ENCODE assay signal across 10 cellular contexts in genomic region chr11:73414977-73415492, GRCh38. TPM values are rescaled to one million over a fixed set of nuclear protein-coding genes. Genes with fewer than 3 reads are reported as not detected.
DNase-seq lines count a peak whose midpoint lies in the region; ATAC-seq and TF ChIP-seq lines count a peak whose summit lies in the region.
"Had no signal": no experiment of that assay in that cellular context is flagged by ENCODE, and none has a peak within 500 bp of the region (broad histone marks: within the 10 kb centered on the region; RNA-seq: fewer than 3 reads in every experiment).

No MANE protein-coding gene starts in this region.

- H3K9me3 ChIP-seq in naive thymus-derived CD4-positive, alpha-beta T cell (ENCODE audit: control insufficient read depth in 2 of 3, low read length in 3 of 3): no peaks in the 10 kb centered on the region
- H3K9me3 ChIP-seq: adrenal gland had no signal

- H3K27ac ChIP-seq in caudate nucleus (ENCODE audit: low read depth, low read length): peak overlapping the region; percentile 76
- H3K27ac ChIP-seq in naive thymus-derived CD4-positive, alpha-beta T cell (ENCODE audit: low read depth, low read length): no peak overlapping the region

- H3K4me3 ChIP-seq in BJ (ENCODE audit: low read depth, low read length): no peak overlapping the region
- H3K4me3 ChIP-seq in naive thymus-derived CD4-positive, alpha-beta T cell (ENCODE audit: low read length): no peak overlapping the region
- H3K4me3 ChIP-seq: adrenal gland had no signal

- H3K4me1 ChIP-seq in naive thymus-derived CD4-positive, alpha-beta T cell (ENCODE audit: control insufficient read depth in 2 of 2, insufficient read depth in 2 of 2, low read length in 2 of 2): no peaks in the 10 kb centered on the region

- no peaks in the 10 kb centered on the region for H3K27me3 Mint-ChIP-seq in naive thymus-derived CD4-positive, alpha-beta T cell
- H3K27me3 Mint-ChIP-seq in activated naive CD4-positive, alpha-beta T cell treated with anti-CD3 and anti-CD28 coated beads, Interleukin-2, amount 10 ng/mL, durations not matched to agents 7 days and 5 days: no peaks in the 10 kb centered on the region

- H3K4me3 Mint-ChIP-seq in naive thymus-derived CD4-positive, alpha-beta T cell: no peak overlapping the region
- no peak overlapping the region for H3K4me3 Mint-ChIP-seq in activated naive CD4-positive, alpha-beta T cell treated with anti-CD3 and anti-CD28 coated beads, Interleukin-2, amount 10 ng/mL, durations not matched to agents 7 days and 5 days

- ATAC-seq in naive thymus-derived CD4-positive, alpha-beta T cell: peak; percentile 43

- no peak for TF ChIP-seq CTCF in BJ (IDR thresholded peaks at IDR 0.05; ENCODE audit: insufficient read depth, low read depth, low read length)

- no peaks in the 10 kb centered on the region for H3K9me3 Mint-ChIP-seq in naive thymus-derived CD4-positive, alpha-beta T cell
- no peaks in the 10 kb centered on the region for H3K9me3 Mint-ChIP-seq in activated naive CD4-positive, alpha-beta T cell treated with anti-CD3 and anti-CD28 coated beads, Interleukin-2, amount 10 ng/mL, durations not matched to agents 7 days and 5 days

- intact Hi-C loops in naive thymus-derived CD4-positive, alpha-beta T cell (cut with micrococcal nuclease): no loop called here

- H3K36me3 ChIP-seq in BJ (ENCODE audit: control insufficient read depth, insufficient read depth, low read length): 0 out of 2 replicates have a peak, but pooled peaks cover 2% of the 10 kb centered on the region
- peaks cover 0 to 34% (median 0%) of the 10 kb centered on the region in 3 experiments for H3K36me3 ChIP-seq in naive thymus-derived CD4-positive, alpha-beta T cell (ENCODE audit: control insufficient read depth in 2 of 3, insufficient read depth in 3 of 3, low read length in 3 of 3)

- POLR2A ChIA-PET in BJ (lab: Charles Lee): interaction anchor here (0.6 kb wide), 1 partner anchor 10 kb away, joined by 3 read pairs; no protein-coding TSS in a partner anchor
- POLR2A ChIA-PET in naive thymus-derived CD4-positive, alpha-beta T cell (lab: Charles Lee): interaction anchor here (0.6 to 0.7 kb wide), 2 partner anchors 61 to 523 kb away, joined by 3 to 4 read pairs; no protein-coding TSS in a partner anchor

- H3K27ac Mint-ChIP-seq in naive thymus-derived CD4-positive, alpha-beta T cell: peak overlapping the region in 6 of 9 donors; percentile 2 to 75 (median 11)
- no peak overlapping the region for H3K27ac Mint-ChIP-seq in activated naive CD4-positive, alpha-beta T cell treated with anti-CD3 and anti-CD28 coated beads, Interleukin-2, amount 10 ng/mL, durations not matched to agents 7 days and 5 days

- DNase-seq in BJ (ENCODE audit: low read depth) (peak; percentile 39), M059J (ENCODE audit: low read depth) (peak; percentile 44), caudate nucleus (lab: John Stamatoyannopoulos, UW) (peak in 3 of 61 donors; percentile 22 to 29 (median 25)), NCI-H1930 (lab: John Stamatoyannopoulos, UW) (no peak), SHP77 (lab: John Stamatoyannopoulos, UW) (no peak), NCI-H187 treated with DMSO at 0.1 percent for 48 hours (lab: John Stamatoyannopoulos, UW) (no peak)
- DNase-seq in naive thymus-derived CD4-positive, alpha-beta T cell: no peak
- no peak for DNase-seq in activated naive CD4-positive, alpha-beta T cell treated with anti-CD3 and anti-CD28 coated beads, Interleukin-2, amount 10 ng/mL, durations not matched to agents 7 days and 5 days
- DNase-seq: adrenal gland; stimulated activated CD4-positive, alpha-beta T cell treated with anti-CD3 and anti-CD28 coated beads, Interleukin-2, amount 100 ng/mL, for 48 hours had no signal

- no peaks in the 10 kb centered on the region for H3K27me3 ChIP-seq in BJ (ENCODE audit: control insufficient read depth, insufficient read depth, low read length)
- H3K27me3 ChIP-seq in naive thymus-derived CD4-positive, alpha-beta T cell (ENCODE audit: control insufficient read depth in 2 of 2, insufficient read depth in 2 of 2, low read length in 2 of 2): no peaks in the 10 kb centered on the region
- H3K27me3 ChIP-seq: adrenal gland had no signal

- H3K36me3 Mint-ChIP-seq in naive thymus-derived CD4-positive, alpha-beta T cell: peaks cover 4 to 31% (median 19%) of the 10 kb centered on the region in 5 donors
- H3K36me3 Mint-ChIP-seq in activated naive CD4-positive, alpha-beta T cell treated with anti-CD3 and anti-CD28 coated beads, Interleukin-2, amount 10 ng/mL, durations not matched to agents 7 days and 5 days: peaks cover 21% of the 10 kb centered on the region

- CTCF ChIA-PET in BJ (lab: Yijun Ruan, JAX): interaction anchor here (0.9 to 2.2 kb wide), 12 partner anchors 8 to 246 kb away, joined by 3 to 14 read pairs (median 4); no protein-coding TSS in a partner anchor
- CTCF ChIA-PET in naive thymus-derived CD4-positive, alpha-beta T cell (lab: Charles Lee): no interaction called here
- CTCF ChIA-PET in activated naive CD4-positive, alpha-beta T cell treated with anti-CD3 and anti-CD28 coated beads, Interleukin-2, amount 10 ng/mL, durations not matched to agents 7 days and 5 days (lab: Charles Lee): interaction anchor here (1.0 to 2.1 kb wide), 6 partner anchors 9 to 245 kb away, joined by 3 to 9 read pairs (median 4); no protein-coding TSS in a partner anchor

- peaks cover 5 to 23% (median 10%) of the 10 kb centered on the region in 7 donors for H3K4me1 Mint-ChIP-seq in naive thymus-derived CD4-positive, alpha-beta T cell
- peaks cover 6% of the 10 kb centered on the region for H3K4me1 Mint-ChIP-seq in activated naive CD4-positive, alpha-beta T cell treated with anti-CD3 and anti-CD28 coated beads, Interleukin-2, amount 10 ng/mL, durations not matched to agents 7 days and 5 days

RNA-seq across cellular contexts. Expression of gene RELT, which starts 38.8 kb away (rescaled TPM):
- polyA plus RNA-seq in BJ (2011; rRNA removed): 2.4 and 3.7 TPM in 2 replicates
- polyA minus RNA-seq in BJ (2011; rRNA and poly(A)+ RNA removed): 2.4 and 2.9 TPM in 2 replicates
- 6.6 and 10.8 TPM in 2 replicates for total RNA-seq in M059J (2014; rRNA removed; shearing (Covaris generic))
- total RNA-seq in naive thymus-derived CD4-positive, alpha-beta T cell: 100 to 1,000 TPM in 2 of 5 experiments, 10 to 100 TPM in 3; 11.9 to 275 (median 28.4) TPM
- polyA plus RNA-seq in naive thymus-derived CD4-positive, alpha-beta T cell: 1 to 10 TPM; 2.0 to 6.4 TPM

Comparison
In these comparisons a context has a peak if more than half of its experiments do, and no peak if none do; other contexts are left out.
1. DNase-seq: peak in BJ (single experiment) and M059J (single experiment); none in naive thymus-derived CD4-positive, alpha-beta T cell (0 of 9), NCI-H1930 (0 of 2), SHP77 (0 of 2), activated naive CD4-positive, alpha-beta T cell treated with anti-CD3 and anti-CD28 coated beads, Interleukin-2, amount 10 ng/mL, durations not matched to agents 7 days and 5 days (single experiment) and NCI-H187 treated with DMSO at 0.1 percent for 48 hours (single experiment).